ENCODE assay signal across 9 cellular contexts in the genomic region with DNA sequence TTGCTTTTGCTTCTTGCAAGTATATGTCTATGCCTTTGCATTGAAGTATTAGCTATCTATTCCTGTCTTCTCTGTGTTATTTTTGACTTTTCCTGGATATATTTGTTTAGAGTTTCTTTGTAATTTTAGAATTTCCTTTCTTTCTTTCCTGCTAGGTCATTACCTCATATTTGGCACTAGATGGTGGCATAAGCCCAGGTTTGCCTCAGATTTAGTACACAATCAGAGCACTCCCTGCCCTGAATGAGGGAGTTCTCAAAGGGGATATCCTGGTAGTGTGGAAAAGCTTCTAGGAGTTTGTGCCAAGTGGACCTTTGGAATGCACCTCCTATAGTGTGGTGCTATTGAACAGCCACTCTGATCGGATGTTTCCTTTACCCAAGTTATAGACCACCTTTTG.
DNase-seq lines count a peak whose midpoint lies in the region; FAIRE-seq and TF ChIP-seq lines count a peak whose summit lies in the region.
"Had no signal": no experiment of that assay in that cellular context is flagged by ENCODE, and none has a peak within 500 bp of the region (broad histone marks: within the 10 kb centered on the region; RNA-seq: fewer than 3 reads in every experiment).

No MANE protein-coding gene starts in this region.

- H3K4me1 ChIP-seq in KMS-11 (ENCODE audit: low read depth, poor library complexity, severe bottlenecking), result no peaks in the 10 kb centered on the region

- H3K9me3 Mint-ChIP-seq in activated T-cell treated with anti-CD3 and anti-CD28 coated beads, Interleukin-2, amount 50 U/mL, for 24 hours, result no peaks in the 10 kb centered on the region
- H3K9me3 Mint-ChIP-seq: naive B cell had no signal

- no peak overlapping the region for H3K27ac ChIP-seq in KMS-11

- no peaks in the 10 kb centered on the region for H3K36me3 ChIP-seq in KMS-11 (ENCODE audit: insufficient read depth)
- no peaks in the 10 kb centered on the region for H3K36me3 ChIP-seq in kidney epithelial cell (ENCODE audit: control insufficient read depth, insufficient read depth, low read length)

- H4K20me1 ChIP-seq in KMS-11 (ENCODE audit: insufficient read depth), result no peaks in the 10 kb centered on the region

- peaks cover 8% of the 10 kb centered on the region for H3K27me3 Mint-ChIP-seq in activated T-cell treated with anti-CD3 and anti-CD28 coated beads, Interleukin-2, amount 50 U/mL, for 24 hours

- no peaks in the 10 kb centered on the region for H3K36me3 Mint-ChIP-seq in activated T-cell treated with anti-CD3 and anti-CD28 coated beads, Interleukin-2, amount 50 U/mL, for 24 hours (ENCODE audit: low read depth)
- H3K36me3 Mint-ChIP-seq: naive B cell had no signal

- no peak overlapping the region for H3K4me3 ChIP-seq in KMS-11 (IDR thresholded peaks at IDR 0.05; ENCODE audit: insufficient read depth, low read depth, low read length)
- H3K4me3 ChIP-seq in kidney epithelial cell (ENCODE audit: low read depth, low read length), result no peak overlapping the region

- H2AFZ ChIP-seq in KMS-11 (ENCODE audit: low read depth), result no peak overlapping the region

- no peak overlapping the region for H3K9ac ChIP-seq in KMS-11

- FAIRE-seq in GM12892 (lab: Jason Lieb, UNC), result no peak

- no peak overlapping the region for H3K4me3 Mint-ChIP-seq in activated T-cell treated with anti-CD3 and anti-CD28 coated beads, Interleukin-2, amount 50 U/mL, for 24 hours
- H3K4me3 Mint-ChIP-seq: naive B cell had no signal

- H3K27ac Mint-ChIP-seq in activated T-cell treated with anti-CD3 and anti-CD28 coated beads, Interleukin-2, amount 50 U/mL, for 24 hours, result no peak overlapping the region
- H3K27ac Mint-ChIP-seq: naive B cell had no signal

- H3K27me3 ChIP-seq in KMS-11 (ENCODE audit: insufficient read depth, low read depth) (no peaks in the 10 kb centered on the region), kidney epithelial cell (ENCODE audit: control insufficient read depth, insufficient read depth, low read length) (no peaks in the 10 kb centered on the region)

- H3K4me1 Mint-ChIP-seq in activated T-cell treated with anti-CD3 and anti-CD28 coated beads, Interleukin-2, amount 50 U/mL, for 24 hours (ENCODE audit: low read depth), result no peaks in the 10 kb centered on the region
- H3K4me1 Mint-ChIP-seq: naive B cell had no signal

- H3K4me2 ChIP-seq in KMS-11, result no peak overlapping the region

- no peak for TF ChIP-seq POLR2A in GM12892 (IDR thresholded peaks at IDR 0.05; ENCODE audit: low read depth, low read length)

- no peaks in the 10 kb centered on the region for H3K79me2 ChIP-seq in KMS-11 (ENCODE audit: insufficient read depth, low read depth)

- TF ChIP-seq CTCF in KMS-11 (conservative IDR thresholded peaks at IDR 0.05; ENCODE audit: low read depth, low read length) (0 out of 2 replicates have a peak, but pooled peaks have one; percentile 37), kidney epithelial cell (IDR thresholded peaks at IDR 0.05; ENCODE audit: insufficient read depth, low read length, poor library complexity, severe bottlenecking) (peak; percentile 48)

- DNase-seq in DMS153 (lab: John Stamatoyannopoulos, UW) (peak; percentile 62), SK-N-DZ (ENCODE audit: low spot score) (peak; percentile 12), kidney epithelial cell (ENCODE audit: low read depth) (peak; percentile 1), GM12892 (ENCODE audit: insufficient read length) (no peak), mesenteric fat pad (ENCODE audit: low spot score) (no peak)
- no peak for DNase-seq in activated T-cell treated with anti-CD3 and anti-CD28 coated beads, Interleukin-2, amount 50 U/mL, for 24 hours
- no peak for DNase-seq in activated CD4-positive, alpha-beta T cell treated with anti-CD3 and anti-CD28 coated beads, Interleukin-2, amount 50 U/mL, for 1 hour
- DNase-seq: naive B cell had no signal

Comparison
In these comparisons a context has a peak if more than half of its experiments do, and no peak if none do; other contexts are left out.
1. DNase-seq: peak in DMS153 (single experiment), SK-N-DZ (single experiment) and kidney epithelial cell (single experiment); none in GM12892 (single experiment), activated T-cell treated with anti-CD3 and anti-CD28 coated beads, Interleukin-2, amount 50 U/mL, for 24 hours (single experiment), activated CD4-positive, alpha-beta T cell treated with anti-CD3 and anti-CD28 coated beads, Interleukin-2, amount 50 U/mL, for 1 hour (single experiment) and mesenteric fat pad (single experiment).